In the genomic region with DNA sequence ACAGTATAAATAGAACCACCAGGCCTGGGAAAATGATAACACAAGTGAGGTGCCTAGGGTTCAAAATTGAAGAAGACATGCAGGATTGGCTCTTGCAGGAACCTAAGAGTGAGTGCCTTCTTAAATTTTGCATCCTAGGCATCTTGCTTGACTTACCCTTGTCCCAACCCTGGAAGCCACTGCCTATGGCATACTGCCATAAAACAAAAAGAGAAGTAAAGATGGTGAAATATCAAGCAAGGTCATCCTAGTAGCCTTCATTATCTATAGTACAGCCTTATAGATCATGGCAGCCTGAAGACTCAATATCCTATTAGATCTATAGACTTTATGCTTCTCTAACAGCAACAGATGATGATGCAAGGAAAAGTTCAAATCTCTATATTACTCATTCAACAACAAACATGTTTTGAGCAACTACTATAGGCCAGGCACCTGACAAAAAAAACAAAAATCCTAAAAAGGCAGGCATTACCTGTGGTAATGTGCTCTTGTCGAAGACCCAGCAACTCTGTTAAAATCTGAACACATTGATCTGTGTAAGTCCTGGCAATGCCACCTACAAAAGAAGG, we compare ENCODE assay signal across 16 cellular contexts. TPM values are rescaled to one million over a fixed set of nuclear protein-coding genes. Genes with fewer than 3 reads are reported as not detected.
A peak's percentile ranks its signal among the peaks of the same experiment; 100 is the strongest.
DNase-seq lines count a peak whose midpoint lies in the region; ATAC-seq and TF ChIP-seq lines count a peak whose summit lies in the region.
"Had no signal": no experiment of that assay in that cellular context is flagged by ENCODE, and none has a peak within 500 bp of the region (broad histone marks: within the 10 kb centered on the region; RNA-seq: fewer than 3 reads in every experiment).

No MANE protein-coding gene starts in this region.

- no peaks in the 10 kb centered on the region for H3K27me3 Mint-ChIP-seq in stimulated activated naive B cell treated with anti-CD40 and anti-IgM and Interleukin-4, amounts not matched to agents 10 μg/mL and 1 μg/mL and 100 μg/mL, for 72 hours

- DNase-seq in Right ventricle myocardium inferior (ENCODE audit: missing footprints) = no peak
- DNase-seq in Right ventricle myocardium superior = no peak
- DNase-seq in NB4 (ENCODE audit: low read depth) = peak; percentile 18
- DNase-seq in ascending aorta (ENCODE audit: low spot score in 2 of 2) = no peak
- no peak for DNase-seq in SIG-M5 treated with dmso at 0.1 percent for 504 hours (lab: John Stamatoyannopoulos, UW; ENCODE audit: unreplicated experiment)
- DNase-seq in stimulated activated naive B cell treated with anti-CD40 and anti-IgM and Interleukin-4, amounts not matched to agents 10 μg/mL and 1 μg/mL and 100 μg/mL, for 72 hours = no peak
- no peak for DNase-seq in activated gamma-delta T cell (lab: John Stamatoyannopoulos, UW)
- DNase-seq: foreskin melanocyte, kidney, NCI-H510A, right cardiac atrium, thyroid gland had no signal

- H3K4me1 Mint-ChIP-seq in stimulated activated naive B cell treated with anti-CD40 and anti-IgM and Interleukin-4, amounts not matched to agents 10 μg/mL and 1 μg/mL and 100 μg/mL, for 72 hours = peaks cover 14 to 26% of the 10 kb centered on the region in 2 donors

- TF ChIP-seq CTCF in NB4 (IDR thresholded peaks at IDR 0.05; ENCODE audit: low read depth, low read length) = no peak
- no peak for TF ChIP-seq CTCF in ascending aorta (IDR thresholded peaks at IDR 0.05)

- no peak overlapping the region for H3K27ac Mint-ChIP-seq in stimulated activated naive B cell treated with anti-CD40 and anti-IgM and Interleukin-4, amounts not matched to agents 10 μg/mL and 1 μg/mL and 100 μg/mL, for 72 hours

- TF ChIP-seq POLR2A in NB4 (IDR thresholded peaks at IDR 0.05; ENCODE audit: extremely low read depth, insufficient read length) = no peak

- no peaks in the 10 kb centered on the region for H3K9me3 Mint-ChIP-seq in stimulated activated naive B cell treated with anti-CD40 and anti-IgM and Interleukin-4, amounts not matched to agents 10 μg/mL and 1 μg/mL and 100 μg/mL, for 72 hours

- peaks cover 28 to 46% of the 10 kb centered on the region in 2 donors for H3K36me3 ChIP-seq in ascending aorta

- intact Hi-C loops in Right ventricle myocardium inferior (cut with DNase I) = no loop called here
- intact Hi-C loops in Right ventricle myocardium superior (cut with DNase I) = no loop called here
- intact Hi-C loops in ascending aorta (cut with DNase I) = no loop called here

- H3K36me3 Mint-ChIP-seq in stimulated activated naive B cell treated with anti-CD40 and anti-IgM and Interleukin-4, amounts not matched to agents 10 μg/mL and 1 μg/mL and 100 μg/mL, for 72 hours = peaks cover 47 to 50% of the 10 kb centered on the region in 2 donors

- H3K27ac ChIP-seq in ascending aorta = peak overlapping the region; percentile 12 to 66
- H3K27ac ChIP-seq: cardiac muscle cell, epithelial cell of prostate had no signal

- no peak overlapping the region for H3K4me3 Mint-ChIP-seq in stimulated activated naive B cell treated with anti-CD40 and anti-IgM and Interleukin-4, amounts not matched to agents 10 μg/mL and 1 μg/mL and 100 μg/mL, for 72 hours

- H3K4me3 ChIP-seq in NB4 (ENCODE audit: low read depth, low read length) = no peak overlapping the region
- no peak overlapping the region for H3K4me3 ChIP-seq in ascending aorta
- H3K4me3 ChIP-seq: cardiac muscle cell, lung, thyroid gland had no signal

- no peaks in the 10 kb centered on the region for H3K27me3 ChIP-seq in ascending aorta
- H3K27me3 ChIP-seq: cardiac muscle cell, thyroid gland had no signal

- H3K9me3 ChIP-seq in ascending aorta = no peaks in the 10 kb centered on the region
- H3K9me3 ChIP-seq: thyroid gland had no signal

- ATAC-seq in Right ventricle myocardium inferior (peak; percentile 31), Right ventricle myocardium superior (ENCODE audit: poor library complexity) (no peak)
- ATAC-seq in stimulated activated naive B cell treated with anti-CD40 and anti-IgM and Interleukin-4, amounts not matched to agents 10 μg/mL and 1 μg/mL and 100 μg/mL, for 72 hours (replicated peaks) = no peak
- ATAC-seq: right cardiac atrium had no signal

- H3K4me1 ChIP-seq in ascending aorta = peaks cover 0 to 14% of the 10 kb centered on the region in 2 donors

RNA-seq across cellular contexts. Expression of a gene that starts 6.3 kb away (rescaled TPM):
- 12.2 TPM for total RNA-seq in Right ventricle myocardium inferior
- 11.4 TPM for total RNA-seq in Right ventricle myocardium superior
- 3.2 TPM for total RNA-seq in ascending aorta

RNA-seq across cellular contexts. Expression of a gene that starts 6.8 kb away (rescaled TPM):
- total RNA-seq in Right ventricle myocardium inferior (2.4 TPM), Right ventricle myocardium superior (2.2 TPM), ascending aorta (1.9 TPM)

RNA-seq across cellular contexts. Expression of a gene that starts 10.9 kb away (rescaled TPM):
- total RNA-seq in Right ventricle myocardium inferior (not detected), Right ventricle myocardium superior (not detected), ascending aorta (not detected)

RNA-seq across cellular contexts. Expression of a gene that starts 26.8 kb away (rescaled TPM):
- 0.43 TPM for total RNA-seq in Right ventricle myocardium inferior
- 0.35 TPM for total RNA-seq in Right ventricle myocardium superior
- total RNA-seq in ascending aorta = 2.3 TPM
- total RNA-seq: cardiac muscle cell, osteocyte had no signal

RNA-seq across cellular contexts. Expression of a gene that starts 30.8 kb away (rescaled TPM):
- total RNA-seq in Right ventricle myocardium inferior (50.3 TPM), Right ventricle myocardium superior (52.4 TPM), ascending aorta (41.7 TPM)
